Comparison of ENCODE assay signal across 15 cellular contexts in genomic region chr7:32071466-32072091, GRCh38. TPM values are rescaled to one million over a fixed set of nuclear protein-coding genes. Genes with fewer than 3 reads are reported as not detected.
DNase-seq lines count a peak whose midpoint lies in the region; ATAC-seq, FAIRE-seq and TF ChIP-seq lines count a peak whose summit lies in the region.
"Had no signal": no experiment of that assay in that cellular context is flagged by ENCODE, and none has a peak within 500 bp of the region (broad histone marks: within the 10 kb centered on the region; RNA-seq: fewer than 3 reads in every experiment).

No MANE protein-coding gene starts in this region.

- H3K9me3 ChIP-seq in mammary epithelial cell (replicated peaks; ENCODE audit: insufficient read depth, low read length), result no peaks in the 10 kb centered on the region
- H3K9me3 ChIP-seq in keratinocyte (ENCODE audit: control insufficient read depth, low read depth, low read length), result no peaks in the 10 kb centered on the region
- H3K9me3 ChIP-seq in stomach, result no peaks in the 10 kb centered on the region
- H3K9me3 ChIP-seq: pancreas had no signal

- H3K79me2 ChIP-seq in GM23338 (replicated peaks; ENCODE audit: insufficient read depth) (no peaks in the 10 kb centered on the region), mammary epithelial cell (ENCODE audit: insufficient read depth, low read length) (peaks cover 58% of the 10 kb centered on the region), keratinocyte (ENCODE audit: control insufficient read depth, insufficient read depth, low read length) (peaks cover 18% of the 10 kb centered on the region)

- peak; percentile 21 for DNase-seq in GM23338 (ENCODE audit: low spot score)
- no peak for DNase-seq in mammary epithelial cell
- DNase-seq in keratinocyte (ENCODE audit: low read depth, low spot score), result no peak
- DNase-seq in stomach, result no peak
- no peak for DNase-seq in germinal center (ENCODE audit: low spot score)
- DNase-seq in activated CD4-positive, alpha-beta T cell treated with anti-CD3 and anti-CD28 coated beads for 1 hour, result no peak
- DNase-seq in Ammon's horn (ENCODE audit: low spot score), result no peak
- DNase-seq: activated CD8-positive, alpha-beta memory T cell treated with anti-CD3 and anti-CD28 coated beads for 24 hours; CD4-positive, CD25-positive, alpha-beta regulatory T cell; GF-D8; NCI-H2227 treated with DMSO at 0.1 percent for 48 hours; T-helper 9 cell had no signal

- H2AFZ ChIP-seq in GM23338 (peak overlapping the region; percentile 99), mammary epithelial cell (ENCODE audit: low read depth, low read length) (peak overlapping the region; percentile 95), keratinocyte (ENCODE audit: control insufficient read depth, low read length) (peak overlapping the region; percentile 87)

- CTCF ChIA-PET in mammary epithelial cell (lab: Charles Lee; ENCODE audit: low non-redundant PET), result no interaction called here

- peaks cover 48% of the 10 kb centered on the region for H3K27me3 Mint-ChIP-seq in GM23338 (ENCODE audit: insufficient read depth, low read depth, poor library complexity)

- dilution Hi-C loops in mammary epithelial cell (cut with HindIII; ENCODE audit: low sequenced_read_pairs), result loop anchor here (10.0 kb wide), 1 partner anchor 93 kb away; no protein-coding TSS in a partner anchor
- dilution Hi-C loops in keratinocyte (cut with MboI; ENCODE audit: extremely low pct_ligation_motif_present, low sequenced_read_pairs), result no loop called here

- peaks cover 3% of the 10 kb centered on the region; the same call in 2 of the 3 replicates for H3K4me1 Mint-ChIP-seq in GM23338
- H3K4me1 Mint-ChIP-seq: activated naive CD4-positive, alpha-beta T cell treated with anti-CD3 and anti-CD28 coated beads, Interleukin-2, amount 50 U/mL, for 24 hours; CD4-positive, CD25-positive, alpha-beta regulatory T cell had no signal

- TF ChIP-seq CTCF in GM23338 (conservative IDR thresholded peaks at IDR 0.05; ENCODE audit: low read depth in 2 of 2) (no peak), mammary epithelial cell (conservative IDR thresholded peaks at IDR 0.05 in 1 of 2, IDR thresholded peaks at IDR 0.05 in 1 of 2; ENCODE audit: extremely low read depth in 1 of 2, insufficient read depth in 1 of 2, low read depth in 1 of 2, low read length in 2 of 2) (peak; percentile 11), keratinocyte (optimal IDR thresholded peaks at IDR 0.05 in 1 of 3, IDR thresholded peaks at IDR 0.05 in 1 of 3, conservative IDR thresholded peaks at IDR 0.05 in 1 of 3; ENCODE audit: extremely low read depth in 1 of 3, insufficient read depth in 2 of 3, low read length in 3 of 3) (no peak), stomach (IDR thresholded peaks at IDR 0.05) (no peak)

- H3K36me3 Mint-ChIP-seq in GM23338 (ENCODE audit: low read depth), result no peaks in the 10 kb centered on the region
- H3K36me3 Mint-ChIP-seq: activated naive CD4-positive, alpha-beta T cell treated with anti-CD3 and anti-CD28 coated beads, Interleukin-2, amount 50 U/mL, for 24 hours; CD4-positive, CD25-positive, alpha-beta regulatory T cell had no signal

- no peak for FAIRE-seq in keratinocyte (lab: Jason Lieb, UNC)
- FAIRE-seq: pancreas had no signal

- 0 out of 2 replicates have a peak, but pooled peaks cover 3% of the 10 kb centered on the region for H3F3A ChIP-seq in GM23338 (replicated peaks; ENCODE audit: low read depth)

- BruUV-seq in mammary epithelial cell (replicated peaks; lab: Mats Ljungman, UMichigan), result TSS peak; percentile 34

- H3K27me3 ChIP-seq in GM23338 (ENCODE audit: insufficient read depth) (peaks cover 77% of the 10 kb centered on the region), mammary epithelial cell (ENCODE audit: insufficient read depth, low read length) (no peaks in the 10 kb centered on the region), keratinocyte (ENCODE audit: control insufficient read depth, extremely low read depth, insufficient read depth, low read length) (peaks cover 38% of the 10 kb centered on the region), stomach (peaks cover 0 to 44% (median 15%) of the 10 kb centered on the region in 3 donors)
- H3K27me3 ChIP-seq: pancreas had no signal

- H3K9ac ChIP-seq in mammary epithelial cell (ENCODE audit: insufficient read depth, low read length) (peak overlapping the region; percentile 52), keratinocyte (ENCODE audit: control insufficient read depth, extremely low read depth, insufficient read depth, low read length) (no peak overlapping the region)

- no peak for TF ChIP-seq EP300 in stomach (IDR thresholded peaks at IDR 0.05)

- no peak overlapping the region for H3K27ac Mint-ChIP-seq in GM23338
- H3K27ac Mint-ChIP-seq: activated naive CD4-positive, alpha-beta T cell treated with anti-CD3 and anti-CD28 coated beads, Interleukin-2, amount 50 U/mL, for 24 hours; CD4-positive, CD25-positive, alpha-beta regulatory T cell had no signal

- no peaks in the 10 kb centered on the region; the same call in 2 of the 3 replicates for H3K9me3 Mint-ChIP-seq in GM23338
- H3K9me3 Mint-ChIP-seq: activated naive CD4-positive, alpha-beta T cell treated with anti-CD3 and anti-CD28 coated beads, Interleukin-2, amount 50 U/mL, for 24 hours had no signal

- ATAC-seq in GM23338 (peak; percentile 5; the same call in 1 of the 3 replicates), GM21515 (IDR thresholded peaks at IDR 0.05; ENCODE audit: unreplicated experiment) (no peak)

- H3K4me2 ChIP-seq in GM23338, result peak overlapping the region; percentile 97
- H3K4me2 ChIP-seq in mammary epithelial cell (ENCODE audit: insufficient read depth, low read depth, low read length), result peak overlapping the region; percentile 83
- peak overlapping the region; percentile 74 for H3K4me2 ChIP-seq in keratinocyte (ENCODE audit: control insufficient read depth, extremely low read depth, insufficient read depth, low read depth, low read length)

- H3K9me1 ChIP-seq in keratinocyte (ENCODE audit: control insufficient read depth, extremely low read depth, insufficient read depth, low read length), result no peaks in the 10 kb centered on the region

- H3K36me3 ChIP-seq in GM23338 (ENCODE audit: insufficient read depth), result no peaks in the 10 kb centered on the region
- no peaks in the 10 kb centered on the region for H3K36me3 ChIP-seq in mammary epithelial cell (ENCODE audit: insufficient read depth, low read length)
- no peaks in the 10 kb centered on the region for H3K36me3 ChIP-seq in keratinocyte (ENCODE audit: control insufficient read depth in 2 of 2, extremely low read depth in 1 of 2, insufficient read depth in 2 of 2, low read length in 2 of 2)
- H3K36me3 ChIP-seq in stomach, result no peaks in the 10 kb centered on the region
- H3K36me3 ChIP-seq: pancreas had no signal

- H3K27ac ChIP-seq in GM23338 (ENCODE audit: low read depth) (no peak overlapping the region), mammary epithelial cell (ENCODE audit: insufficient read depth, low read depth, low read length) (peak overlapping the region; percentile 73), keratinocyte (ENCODE audit: control insufficient read depth, insufficient read depth, low read length) (no peak overlapping the region), stomach (peak overlapping the region in 4 of 5 donors; percentile 65 to 84 (median 72))

- no peak for TF ChIP-seq POLR2A in stomach (IDR thresholded peaks at IDR 0.05)

- H3K4me3 Mint-ChIP-seq in GM23338, result peak overlapping the region; percentile 91
- H3K4me3 Mint-ChIP-seq: activated naive CD4-positive, alpha-beta T cell treated with anti-CD3 and anti-CD28 coated beads, Interleukin-2, amount 50 U/mL, for 24 hours; CD4-positive, CD25-positive, alpha-beta regulatory T cell had no signal

- H4K20me1 ChIP-seq in GM23338 (replicated peaks; ENCODE audit: insufficient read depth) (peaks cover 9% of the 10 kb centered on the region; the same call in 1 of the 2 replicates), mammary epithelial cell (ENCODE audit: insufficient read depth, low read length) (no peaks in the 10 kb centered on the region), keratinocyte (ENCODE audit: control insufficient read depth, extremely low read depth, insufficient read depth, low read length) (no peaks in the 10 kb centered on the region)

- H3K4me1 ChIP-seq in GM23338 (ENCODE audit: insufficient read depth) (peaks cover 7% of the 10 kb centered on the region; the same call in 1 of the 2 replicates), mammary epithelial cell (ENCODE audit: insufficient read depth, low read length) (peaks cover 20% of the 10 kb centered on the region), keratinocyte (ENCODE audit: control insufficient read depth, extremely low read depth, insufficient read depth, low read length) (peaks cover 6% of the 10 kb centered on the region), stomach (peaks cover 0 to 24% (median 14%) of the 10 kb centered on the region in 4 donors)
- H3K4me1 ChIP-seq: pancreas had no signal

- 10% methylated on average over 6 of the region's 6 CpGs for WGBS in mammary epithelial cell (ENCODE audit: low coverage, missing lambda C conversion rate)
- 41 to 46% (median 45%) methylated on average over 5 to 6 of the region's 6 CpGs for WGBS in stomach, 5 donors

- no peaks in the 10 kb centered on the region for H3K9me2 ChIP-seq in GM23338 (ENCODE audit: insufficient read depth)

- in situ Hi-C loops in mammary epithelial cell (cut with MboI; ENCODE audit: low sequenced_read_pairs in 2 of 2), result loop anchor here in 1 of 2 donors (10.0 kb wide), 1 partner anchor 93 kb away; no protein-coding TSS in a partner anchor

- H3K4me3 ChIP-seq in GM23338, result peak overlapping the region; percentile 90
- peak overlapping the region; percentile 69 to 90 (median 74) for H3K4me3 ChIP-seq in mammary epithelial cell (replicated peaks in 1 of 3; ENCODE audit: insufficient read depth in 1 of 3, low read depth in 2 of 3, low read length in 3 of 3)
- H3K4me3 ChIP-seq in keratinocyte (ENCODE audit: control insufficient read depth in 2 of 3, extremely low read depth in 1 of 3, insufficient read depth in 2 of 3, low read depth in 1 of 3, low read length in 3 of 3), result peak overlapping the region; percentile 46 to 82 (median 60)
- H3K4me3 ChIP-seq in stomach, result peak overlapping the region; percentile 47 to 66 (median 53)

- intact Hi-C loops in mammary epithelial cell (cut with micrococcal nuclease) (no loop called here), stomach (cut with DNase I; ENCODE audit: low total_unique reads) (no loop called here)

RNA-seq across cellular contexts. Expression of gene PDE1C, which starts 1.4 kb away (rescaled TPM):
- total RNA-seq in GM23338 (2014; rRNA removed; shearing (Covaris generic)), result 0.28 and 0.74 TPM in 2 replicates
- not detected in 2 replicates for polyA plus RNA-seq in GM23338 (2016; fragmentation: Nextera tagmentation; extraction: Ambion mirVana)
- total RNA-seq in mammary epithelial cell, result 100 to 1,000 TPM in 1 of 2 donors, 10 to 100 TPM in 1; 35.8 to 109 TPM
- polyA plus RNA-seq in mammary epithelial cell, result 8.0 TPM
- 112 TPM for polyA minus RNA-seq in mammary epithelial cell
- 0.61 to 5.3 TPM (median 2.5 TPM) in 3 replicates for polyA plus RNA-seq in keratinocyte
- polyA plus RNA-seq in keratinocyte (2011; ENCODE audit: low read depth), result 0.46 TPM
- 1.2 and 1.4 TPM in 2 replicates for polyA plus RNA-seq in keratinocyte (2011; cell fraction: cytosol; rRNA removed)
- polyA plus RNA-seq in keratinocyte (2011; cell fraction: nucleus; rRNA removed), result 2.3 and 2.9 TPM in 2 replicates
- polyA plus RNA-seq in keratinocyte (2012; ENCODE audit: low replicate concordance), result 0.07 and 7.7 TPM in 2 replicates
- polyA minus RNA-seq in keratinocyte, result 4.0 to 18.8 TPM (median 11.2 TPM) in 3 replicates
- polyA minus RNA-seq in keratinocyte (2011; cell fraction: cytosol; rRNA and poly(A)+ RNA removed), result 5.2 TPM
- 5.2 and 12.0 TPM in 2 replicates for polyA minus RNA-seq in keratinocyte (2011; cell fraction: nucleus; rRNA and poly(A)+ RNA removed)
- 10 to 100 TPM in 2 of 5 donors, 1 to 10 TPM in 3; 4.9 to 54.2 (median 7.6) TPM for total RNA-seq in stomach
- polyA plus RNA-seq in stomach, result 1 to 10 TPM; 2.9 to 5.3 (median 4.1) TPM
- total RNA-seq: CD4-positive, CD25-positive, alpha-beta regulatory T cell had no signal
- polyA plus RNA-seq: CD4-positive, CD25-positive, alpha-beta regulatory T cell had no signal

Comparison
In these comparisons a context has a peak if more than half of its experiments do, and no peak if none do; other contexts are left out.
1. H3K27ac ChIP-seq: peak in mammary epithelial cell (single experiment) and stomach (4 of 5); none in GM23338 (single experiment) and keratinocyte (single experiment).
2. CTCF ChIP-seq: peak in mammary epithelial cell (2 of 2); none in GM23338 (0 of 2), keratinocyte (0 of 3) and stomach (0 of 7).
3. Peak in every context shown above with its lines, with median percentiles within 50 percentile points of each other: H2AFZ ChIP-seq, H3K4me2 ChIP-seq and H3K4me3 ChIP-seq.